ENCODE assay signal across 8 cellular contexts in the genomic region with DNA sequence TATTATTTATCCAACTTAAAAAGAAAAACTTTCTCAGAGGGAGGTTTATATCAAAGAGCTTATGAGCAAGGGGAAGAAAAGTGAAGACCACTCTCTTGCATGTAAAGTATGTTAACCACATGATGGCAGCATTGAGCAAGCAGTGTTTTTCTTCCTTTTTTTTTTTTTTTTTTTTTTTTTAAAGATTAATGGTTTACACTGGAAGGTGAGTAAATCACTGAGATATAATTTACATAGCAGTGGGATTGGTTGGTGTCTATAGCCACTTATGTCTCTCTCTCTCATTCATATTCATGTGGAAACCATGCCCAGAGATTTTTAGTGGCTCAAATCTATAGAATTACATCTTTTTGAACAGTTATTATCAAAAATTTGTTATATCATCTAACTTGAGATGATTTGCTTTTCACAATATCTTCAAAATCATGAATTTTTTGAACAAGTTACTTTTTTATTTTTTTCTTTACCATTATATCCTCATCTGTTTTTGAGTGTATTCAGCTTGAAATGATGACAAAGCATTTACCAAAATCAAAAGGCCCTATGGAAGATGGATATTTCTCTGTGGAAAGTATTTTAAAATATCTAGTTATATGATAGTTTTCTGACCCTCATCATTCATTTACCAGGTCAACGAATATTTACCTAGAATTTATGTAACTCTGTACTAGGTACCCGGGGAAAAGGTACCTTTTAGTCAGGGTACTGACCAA.
A peak's percentile ranks its signal among the peaks of the same experiment; 100 is the strongest.
DNase-seq lines count a peak whose midpoint lies in the region; ATAC-seq and FAIRE-seq lines count a peak whose summit lies in the region.

No MANE protein-coding gene starts in this region.

- DNase-seq in DMS153 treated with DMSO at 0.1 percent for 48 hours (lab: John Stamatoyannopoulos, UW; ENCODE audit: unreplicated experiment) (peak; percentile 23), NCI-H2029 treated with DMSO at 0.1 percent for 48 hours (lab: John Stamatoyannopoulos, UW) (peak; percentile 30), amniotic stem cell (lab: John Stamatoyannopoulos, UW) (peak; percentile 36), inferior parietal cortex (ENCODE audit: extremely low spot score) (peak; percentile 57), urothelium cell line (ENCODE audit: low spot score) (peak; percentile 39), cortex of kidney (lab: John Stamatoyannopoulos, UW) (no peak), middle frontal gyrus (ENCODE audit: extremely low spot score, low spot score) (no peak)

- ATAC-seq in GM21619 (IDR thresholded peaks at IDR 0.05; ENCODE audit: unreplicated experiment): peak; percentile 64

- no peak for FAIRE-seq in urothelium cell line (lab: Jason Lieb, UNC)

Comparison
In these comparisons a context has a peak if more than half of its experiments do, and no peak if none do; other contexts are left out.
1. DNase-seq: peak in DMS153 treated with DMSO at 0.1 percent for 48 hours (single experiment), NCI-H2029 treated with DMSO at 0.1 percent for 48 hours (single experiment), amniotic stem cell (single experiment), inferior parietal cortex (single experiment) and urothelium cell line (single experiment); none in cortex of kidney (single experiment) and middle frontal gyrus (single experiment).